ENCODE assay signal across 14 cellular contexts in the genomic region with DNA sequence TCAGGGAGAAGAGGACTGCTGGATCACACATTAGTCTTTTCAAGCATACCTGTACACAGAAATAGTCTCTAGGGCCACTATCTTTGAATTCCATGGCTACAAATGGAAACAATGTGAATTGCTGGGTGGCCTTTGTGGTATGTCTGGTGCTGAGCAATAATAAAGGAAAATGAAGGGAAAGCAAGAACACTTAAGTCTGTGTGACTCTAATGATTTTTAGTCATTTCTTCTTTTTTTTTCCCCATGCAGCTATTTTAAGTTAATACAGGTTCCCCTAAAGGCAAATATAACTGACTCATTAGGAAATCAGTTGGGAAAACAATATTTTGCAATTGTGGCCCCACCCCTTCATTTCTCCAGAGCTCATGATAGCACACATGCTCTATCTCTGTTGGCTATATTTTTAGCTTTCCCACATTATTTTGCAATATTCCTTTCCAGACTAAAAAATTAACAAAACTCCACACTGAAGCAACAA.
A peak's percentile ranks its signal among the peaks of the same experiment; 100 is the strongest.
DNase-seq lines count a peak whose midpoint lies in the region; ATAC-seq and TF ChIP-seq lines count a peak whose summit lies in the region.
"Had no signal": no experiment of that assay in that cellular context is flagged by ENCODE, and none has a peak within 500 bp of the region (broad histone marks: within the 10 kb centered on the region; RNA-seq: fewer than 3 reads in every experiment).

No MANE protein-coding gene starts in this region.

- TF ChIP-seq CTCF in epithelial cell of esophagus (IDR thresholded peaks at IDR 0.05; ENCODE audit: insufficient read depth, low read depth, low read length, missing control alignments) = no peak

- ATAC-seq in HG03095 (IDR thresholded peaks at IDR 0.05; ENCODE audit: unreplicated experiment) = no peak
- ATAC-seq: activated CD8-positive, alpha-beta T cell treated with anti-CD3 and anti-CD28 coated beads for 36 hours; K562; T-cell had no signal

- DNase-seq in GM04503 (ENCODE audit: low read depth) (peak; percentile 90), NOMO-1 treated with DMSO at 0.1 percent for 48 hours (lab: John Stamatoyannopoulos, UW; ENCODE audit: unreplicated experiment) (peak; percentile 91), epithelial cell of esophagus (ENCODE audit: low read depth) (peak; percentile 93), non-pigmented ciliary epithelial cell (ENCODE audit: low read depth) (peak; percentile 32), NCI-H748 treated with DMSO at 0.1 percent for 48 hours (lab: John Stamatoyannopoulos, UW) (no peak), medulla oblongata (ENCODE audit: extremely low spot score) (no peak)
- no peak for DNase-seq in activated CD8-positive, alpha-beta memory T cell treated with anti-CD3 and anti-CD28 coated beads, Interleukin-2, amount 50 U/mL, for 48 hours
- DNase-seq: activated CD8-positive, alpha-beta T cell treated with anti-CD3 and anti-CD28 coated beads for 36 hours; NCI-H446; T-cell had no signal

- no peak overlapping the region for H3K4me3 ChIP-seq in epithelial cell of esophagus (ENCODE audit: low read length)
- H3K4me3 ChIP-seq: K562, prostate gland, thoracic aorta had no signal

Comparison
In these comparisons a context has a peak if more than half of its experiments do, and no peak if none do; other contexts are left out.
1. DNase-seq: peak in GM04503 (single experiment), NOMO-1 treated with DMSO at 0.1 percent for 48 hours (single experiment), epithelial cell of esophagus (single experiment) and non-pigmented ciliary epithelial cell (single experiment); none in NCI-H748 treated with DMSO at 0.1 percent for 48 hours (single experiment), medulla oblongata (single experiment) and activated CD8-positive, alpha-beta memory T cell treated with anti-CD3 and anti-CD28 coated beads, Interleukin-2, amount 50 U/mL, for 48 hours (single experiment).